In the genomic region with DNA sequence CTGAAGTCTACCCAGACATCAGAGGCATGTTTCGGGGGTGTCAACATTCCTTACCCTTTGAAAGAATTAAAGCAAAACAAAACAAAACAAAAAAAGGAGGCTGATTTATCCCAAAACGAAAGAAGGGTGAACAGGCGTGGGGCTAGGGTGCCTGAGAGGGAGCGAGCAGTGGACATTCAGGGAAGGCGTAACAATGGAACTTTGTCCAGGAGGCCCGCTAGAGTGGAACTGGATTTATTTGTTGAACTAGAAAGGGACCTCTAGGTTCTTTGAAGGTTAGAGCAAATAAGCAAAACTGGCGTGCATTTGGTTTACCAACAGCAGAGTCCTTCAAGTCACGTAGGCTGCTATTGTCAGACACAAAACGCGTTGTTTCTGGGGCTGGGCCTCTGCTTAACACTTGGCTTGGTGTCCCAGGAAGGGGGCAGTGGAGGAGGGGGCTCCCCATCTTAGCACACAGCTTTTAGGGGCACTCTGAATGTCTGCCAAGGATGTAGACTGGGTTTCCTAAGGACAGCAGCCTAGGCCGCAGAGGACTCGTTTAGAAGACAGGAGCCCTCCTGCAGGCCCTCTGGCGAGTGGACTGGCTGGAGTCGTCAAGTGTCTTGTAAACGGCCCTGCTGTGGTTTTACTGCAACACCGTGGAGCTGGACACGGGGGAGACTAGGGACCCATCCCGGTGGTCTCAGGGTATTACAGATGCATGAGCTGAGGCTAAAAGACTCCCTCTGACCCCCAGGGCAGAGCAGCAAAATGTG, we compare ENCODE assay signal across 8 cellular contexts.
DNase-seq lines count a peak whose midpoint lies in the region; ATAC-seq, FAIRE-seq and TF ChIP-seq lines count a peak whose summit lies in the region.

No MANE protein-coding gene starts in this region.

- no peak for TF ChIP-seq POLR2A in vagina (IDR thresholded peaks at IDR 0.05)

- ATAC-seq in activated naive CD4-positive, alpha-beta T cell treated with anti-CD3 and anti-CD28 coated beads, Interleukin-2, amount 50 U/mL, for 72 hours: no peak
- no peak for ATAC-seq in HG03460 (IDR thresholded peaks at IDR 0.05; ENCODE audit: unreplicated experiment)

- H3K27me3 Mint-ChIP-seq in activated naive CD4-positive, alpha-beta T cell treated with anti-CD3 and anti-CD28 coated beads for 36 hours (ENCODE audit: low read depth): peaks cover 6% of the 10 kb centered on the region

- H3K9me3 Mint-ChIP-seq in activated naive CD4-positive, alpha-beta T cell treated with anti-CD3 and anti-CD28 coated beads for 36 hours: no peaks in the 10 kb centered on the region
- no peaks in the 10 kb centered on the region for H3K9me3 Mint-ChIP-seq in activated naive CD4-positive, alpha-beta T cell treated with anti-CD3 and anti-CD28 coated beads, Interleukin-2, amount 50 U/mL, for 72 hours

- peak overlapping the region; percentile 74 for H3K4me3 Mint-ChIP-seq in activated naive CD4-positive, alpha-beta T cell treated with anti-CD3 and anti-CD28 coated beads for 36 hours

- H3K4me1 ChIP-seq in colonic mucosa: no peaks in the 10 kb centered on the region
- H3K4me1 ChIP-seq in mucosa of stomach (ENCODE audit: control insufficient read depth, insufficient read depth, low read length): peaks cover 13% of the 10 kb centered on the region
- peaks cover 27% of the 10 kb centered on the region for H3K4me1 ChIP-seq in vagina
- peaks cover 0 to 4% of the 10 kb centered on the region in 2 donors for H3K4me1 ChIP-seq in small intestine (ENCODE audit: control insufficient read depth in 2 of 2, insufficient read depth in 1 of 2, low read depth in 1 of 2, low read length in 1 of 2)

- CTCF ChIA-PET in activated naive CD4-positive, alpha-beta T cell treated with anti-CD3 and anti-CD28 coated beads for 36 hours (lab: Charles Lee): interaction anchor here (0.6 to 1.6 kb wide), 7 partner anchors 9 to 547 kb away, joined by 3 to 4 read pairs (median 4); no protein-coding TSS in a partner anchor

- peak overlapping the region; percentile 39 for H3K27ac ChIP-seq in colonic mucosa
- H3K27ac ChIP-seq in vagina: peak overlapping the region; percentile 85
- peak overlapping the region in 1 of 2 donors; percentile 87 for H3K27ac ChIP-seq in small intestine (ENCODE audit: low read depth in 1 of 2, low read length in 1 of 2)

- H3K4me1 Mint-ChIP-seq in activated naive CD4-positive, alpha-beta T cell treated with anti-CD3 and anti-CD28 coated beads for 36 hours (ENCODE audit: low read depth): peaks cover 14% of the 10 kb centered on the region

- H3K27ac Mint-ChIP-seq in activated naive CD4-positive, alpha-beta T cell treated with anti-CD3 and anti-CD28 coated beads for 36 hours: no peak overlapping the region
- peak overlapping the region in 1 of 2 donors; percentile 87 for H3K27ac Mint-ChIP-seq in activated naive CD4-positive, alpha-beta T cell treated with anti-CD3 and anti-CD28 coated beads, Interleukin-2, amount 50 U/mL, for 72 hours

- H3K36me3 Mint-ChIP-seq in activated naive CD4-positive, alpha-beta T cell treated with anti-CD3 and anti-CD28 coated beads for 36 hours (ENCODE audit: low read depth): no peaks in the 10 kb centered on the region
- no peaks in the 10 kb centered on the region for H3K36me3 Mint-ChIP-seq in activated naive CD4-positive, alpha-beta T cell treated with anti-CD3 and anti-CD28 coated beads, Interleukin-2, amount 50 U/mL, for 72 hours

- no peak for DNase-seq in activated naive CD4-positive, alpha-beta T cell treated with anti-CD3 and anti-CD28 coated beads for 36 hours
- DNase-seq in activated naive CD4-positive, alpha-beta T cell treated with anti-CD3 and anti-CD28 coated beads, Interleukin-2, amount 50 U/mL, for 72 hours (ENCODE audit: low spot score in 2 of 2): no peak
- DNase-seq in colonic mucosa: no peak
- DNase-seq in vagina (ENCODE audit: extremely low spot score in 2 of 2): peak in 1 of 2 donors; percentile 91
- DNase-seq in small intestine: no peak
- DNase-seq in DMS79 treated with DMSO at 0.1 percent for 48 hours (lab: John Stamatoyannopoulos, UW): no peak

- H3K36me3 ChIP-seq in colonic mucosa (no peaks in the 10 kb centered on the region), mucosa of stomach (ENCODE audit: control insufficient read depth, insufficient read depth, low read length) (no peaks in the 10 kb centered on the region), vagina (no peaks in the 10 kb centered on the region), small intestine (ENCODE audit: control insufficient read depth in 2 of 2, insufficient read depth in 2 of 2, low read length in 2 of 2) (no peaks in the 10 kb centered on the region)

- TF ChIP-seq CTCF in colonic mucosa (IDR thresholded peaks at IDR 0.05) (no peak), vagina (IDR thresholded peaks at IDR 0.05) (no peak)

- intact Hi-C loops in activated naive CD4-positive, alpha-beta T cell treated with anti-CD3 and anti-CD28 coated beads for 36 hours (cut with micrococcal nuclease): loop anchor here (1.0 to 10.0 kb wide), 4 partner anchors 409 to 1198 kb away; no protein-coding TSS in a partner anchor
- intact Hi-C loops in colonic mucosa (cut with DNase I) (loop anchor here (2.0 to 5.0 kb wide), 2 partner anchors 444 to 546 kb away; no protein-coding TSS in a partner anchor), vagina (cut with DNase I) (loop anchor here (1.0 to 5.0 kb wide), 2 partner anchors 444 to 546 kb away; no protein-coding TSS in a partner anchor)

- peak overlapping the region; percentile 15 to 38 for H3K9ac ChIP-seq in colonic mucosa (ENCODE audit: low read depth in 2 of 2, low read length in 2 of 2)
- peak overlapping the region; percentile 2 for H3K9ac ChIP-seq in mucosa of stomach (ENCODE audit: low read length)

- no peak for FAIRE-seq in small intestine (lab: Jason Lieb, UNC)

- WGBS in small intestine, 3 donors: 69 to 78% (median 72%) methylated on average over 18 of the region's 18 CpGs

- H3K4me3 ChIP-seq in colonic mucosa (peak overlapping the region; percentile 28), mucosa of stomach (ENCODE audit: low read length) (no peak overlapping the region), vagina (peak overlapping the region; percentile 40 to 41), small intestine (ENCODE audit: low read depth in 1 of 2, low read length in 2 of 2) (no peak overlapping the region)

- no peaks in the 10 kb centered on the region for H3K27me3 ChIP-seq in colonic mucosa
- no peaks in the 10 kb centered on the region for H3K27me3 ChIP-seq in mucosa of stomach (ENCODE audit: control insufficient read depth, insufficient read depth, low read length)
- H3K27me3 ChIP-seq in vagina: no peaks in the 10 kb centered on the region
- H3K27me3 ChIP-seq in small intestine (ENCODE audit: control insufficient read depth in 2 of 2, insufficient read depth in 2 of 2, low read length in 2 of 2): no peaks in the 10 kb centered on the region

- H3K9me3 ChIP-seq in colonic mucosa (no peaks in the 10 kb centered on the region), mucosa of stomach (ENCODE audit: control insufficient read depth, low read length) (no peaks in the 10 kb centered on the region), vagina (no peaks in the 10 kb centered on the region), small intestine (ENCODE audit: control insufficient read depth, low read depth) (no peaks in the 10 kb centered on the region)

Comparison
In these comparisons a context has a peak if more than half of its experiments do, and no peak if none do; other contexts are left out.
1. H3K4me3 ChIP-seq: peak in colonic mucosa (single experiment) and vagina (2 of 2); none in mucosa of stomach (single experiment) and small intestine (0 of 2).